Comparison of ENCODE assay signal across 8 cellular contexts in genomic region chr19:48553676-48554384, GRCh38. TPM values are rescaled to one million over a fixed set of nuclear protein-coding genes. Genes with fewer than 3 reads are reported as not detected.
DNase-seq lines count a peak whose midpoint lies in the region; ATAC-seq and TF ChIP-seq lines count a peak whose summit lies in the region.
"Had no signal": no experiment of that assay in that cellular context is flagged by ENCODE, and none has a peak within 500 bp of the region (broad histone marks: within the 10 kb centered on the region; RNA-seq: fewer than 3 reads in every experiment).

No MANE protein-coding gene starts in this region.

- H3K4me1 ChIP-seq in hepatocyte (ENCODE audit: insufficient read depth) = peaks cover 18% of the 10 kb centered on the region
- H3K4me1 ChIP-seq in stomach = peaks cover 5 to 41% (median 25%) of the 10 kb centered on the region in 4 donors

- H3K36me3 ChIP-seq in hepatocyte (replicated peaks; ENCODE audit: insufficient read depth, low read depth) (no peaks in the 10 kb centered on the region), stomach (no peaks in the 10 kb centered on the region)

- H3K27ac ChIP-seq in RWPE1 = peak overlapping the region; percentile 62
- peak overlapping the region; percentile 87 for H3K27ac ChIP-seq in hepatocyte
- peak overlapping the region in 1 of 5 donors; percentile 18 for H3K27ac ChIP-seq in stomach

- POLR2A ChIA-PET in RWPE1 (lab: Yijun Ruan, JAX; ENCODE audit: low non-redundant PET) = no interaction called here

- H3K9me3 ChIP-seq in hepatocyte (ENCODE audit: low read depth) (no peaks in the 10 kb centered on the region), stomach (no peaks in the 10 kb centered on the region)

- H3K79me2 ChIP-seq in hepatocyte = no peaks in the 10 kb centered on the region

- peak overlapping the region; percentile 67 for H3K4me2 ChIP-seq in hepatocyte

- no peaks in the 10 kb centered on the region for H3K9me2 ChIP-seq in hepatocyte (replicated peaks; ENCODE audit: insufficient read depth)

- TF ChIP-seq EP300 in stomach (IDR thresholded peaks at IDR 0.05) = no peak

- TF ChIP-seq CTCF in RWPE1 (conservative IDR thresholded peaks at IDR 0.05; ENCODE audit: low read depth) (no peak), hepatocyte (IDR thresholded peaks at IDR 0.05; ENCODE audit: poor library complexity) (no peak), stomach (IDR thresholded peaks at IDR 0.05) (no peak)

- H4K20me1 ChIP-seq in hepatocyte (ENCODE audit: insufficient read depth, poor library complexity, severe bottlenecking) = no peaks in the 10 kb centered on the region

- H3K4me3 ChIP-seq in hepatocyte = no peak overlapping the region
- no peak overlapping the region for H3K4me3 ChIP-seq in stomach

- intact Hi-C loops in stomach (cut with DNase I; ENCODE audit: low total_unique reads) = no loop called here

- CTCF ChIA-PET in RWPE1 (lab: Yijun Ruan, JAX) = interaction anchor here (0.6 to 1.6 kb wide), 3 partner anchors 11 to 48 kb away, joined by 3 to 4 read pairs (median 3); no protein-coding TSS in a partner anchor

- ATAC-seq in HG02759 (IDR thresholded peaks at IDR 0.05; ENCODE audit: unreplicated experiment) = no peak

- WGBS in hepatocyte (ENCODE audit: low lambda C conversion rate, missing lambda C conversion rate) = 7% methylated on average over 15 of the region's 18 CpGs
- 14 to 33% (median 24%) methylated on average over 17 to 18 of the region's 18 CpGs for WGBS in stomach, 5 donors

- peak; percentile 64 for DNase-seq in HK-2 (ENCODE audit: unreplicated experiment)
- DNase-seq in RWPE1 (ENCODE audit: low spot score) = peak; percentile 44
- peak; percentile 90 for DNase-seq in hepatocyte (ENCODE audit: low spot score)
- peak; percentile 45 for DNase-seq in stomach
- DNase-seq in COR-L47 (lab: John Stamatoyannopoulos, UW) = no peak
- DNase-seq in activated CD4-positive, alpha-beta T cell treated with anti-CD3 and anti-CD28 coated beads, Interleukin-2, amount 50 U/mL, for 4 hours = no peak

- no peak for TF ChIP-seq POLR2A in stomach (IDR thresholded peaks at IDR 0.05)

- H3K27me3 ChIP-seq in hepatocyte (no peaks in the 10 kb centered on the region), stomach (peaks cover 0 to 49% (median 0%) of the 10 kb centered on the region in 3 donors)

- no peak overlapping the region for H2AFZ ChIP-seq in hepatocyte

RNA-seq across cellular contexts. Expression of gene SULT2B1, which starts 1.9 kb away (rescaled TPM):
- not detected in 2 replicates for total RNA-seq in hepatocyte
- 0.43 and 0.79 TPM in 2 replicates for polyA plus RNA-seq in hepatocyte
- total RNA-seq in stomach = 1 to 10 TPM in 2 of 5 donors, not detected in 3; 2.6 to 3.1 TPM
- 10 to 100 TPM in 1 of 3 donors, 1 to 10 TPM in 2; 2.0 to 46.8 (median 5.0) TPM for polyA plus RNA-seq in stomach
- total RNA-seq: neural crest cell had no signal

RNA-seq across cellular contexts. Expression of gene LMTK3, which starts 42.2 kb away (rescaled TPM):
- total RNA-seq in hepatocyte = 2.1 and 3.7 TPM in 2 replicates
- 1.3 and 2.1 TPM in 2 replicates for polyA plus RNA-seq in hepatocyte
- total RNA-seq in stomach = 10 to 100 TPM in 1 of 5 donors, 1 to 10 TPM in 1, under 1 TPM in 2, not detected in 1; 0.45 to 23.5 (median 1.1) TPM
- 1 to 10 TPM; 1.1 to 3.5 (median 2.8) TPM for polyA plus RNA-seq in stomach

RNA-seq across cellular contexts. Expression of gene SPACA4, which starts 52.7 kb away (rescaled TPM):
- total RNA-seq in hepatocyte (not detected in 2 replicates), stomach (not detected)
- polyA plus RNA-seq in hepatocyte (0.30 TPM in 1 of 2 replicates, not detected in the other), stomach (not detected)
- total RNA-seq: neural crest cell had no signal

Comparison
In these comparisons a context has a peak if more than half of its experiments do, and no peak if none do; other contexts are left out.
1. DNase-seq: peak in HK-2 (single experiment), RWPE1 (single experiment), hepatocyte (single experiment) and stomach (single experiment); none in COR-L47 (single experiment) and activated CD4-positive, alpha-beta T cell treated with anti-CD3 and anti-CD28 coated beads, Interleukin-2, amount 50 U/mL, for 4 hours (0 of 2).